ENCODE assay signal across 1 cellular context in the genomic region with DNA sequence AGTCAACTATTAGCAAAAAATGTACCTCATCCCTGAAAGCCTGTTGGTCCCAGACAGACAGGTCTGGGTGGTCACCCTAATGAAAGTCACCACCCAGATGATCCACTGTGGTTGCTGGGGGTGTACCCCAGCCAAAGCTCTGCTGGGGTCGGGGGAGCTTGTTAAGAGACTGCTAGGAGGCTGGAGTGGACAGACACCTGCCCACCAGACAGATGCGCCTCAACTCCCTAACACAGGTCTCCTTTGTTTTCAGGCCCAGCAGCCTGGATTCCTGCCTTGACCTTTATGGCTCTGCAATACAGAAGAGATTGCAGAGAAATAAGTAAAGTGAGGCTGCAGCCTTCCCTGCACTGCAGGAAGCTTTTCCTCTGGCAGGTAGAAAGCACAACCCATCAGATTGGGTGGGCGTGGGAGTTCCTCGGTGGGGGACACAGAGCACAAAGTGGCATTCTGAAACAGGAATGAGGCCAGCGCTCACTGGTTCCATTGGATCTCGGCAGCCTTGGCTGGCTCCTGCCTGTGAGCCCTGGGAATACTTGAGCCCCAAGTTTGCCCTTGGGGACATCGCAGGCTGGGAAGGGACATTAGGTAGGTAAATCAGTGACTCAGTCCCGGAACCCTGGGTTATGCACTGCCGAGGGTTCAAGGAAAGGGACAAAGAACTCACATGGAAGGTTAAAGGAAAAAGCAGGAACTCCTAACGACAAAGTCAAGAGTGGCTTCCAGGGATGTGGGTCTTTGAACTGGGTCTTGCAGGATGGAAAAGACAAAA.
TF ChIP-seq lines count a peak whose summit lies in the region.

No MANE protein-coding gene starts in this region.

TF ChIP-seq in GM23338, 12 proteins besides CTCF, POLR2A, EP300 and RAD21:
- TF ChIP-seq, protein P1, sequence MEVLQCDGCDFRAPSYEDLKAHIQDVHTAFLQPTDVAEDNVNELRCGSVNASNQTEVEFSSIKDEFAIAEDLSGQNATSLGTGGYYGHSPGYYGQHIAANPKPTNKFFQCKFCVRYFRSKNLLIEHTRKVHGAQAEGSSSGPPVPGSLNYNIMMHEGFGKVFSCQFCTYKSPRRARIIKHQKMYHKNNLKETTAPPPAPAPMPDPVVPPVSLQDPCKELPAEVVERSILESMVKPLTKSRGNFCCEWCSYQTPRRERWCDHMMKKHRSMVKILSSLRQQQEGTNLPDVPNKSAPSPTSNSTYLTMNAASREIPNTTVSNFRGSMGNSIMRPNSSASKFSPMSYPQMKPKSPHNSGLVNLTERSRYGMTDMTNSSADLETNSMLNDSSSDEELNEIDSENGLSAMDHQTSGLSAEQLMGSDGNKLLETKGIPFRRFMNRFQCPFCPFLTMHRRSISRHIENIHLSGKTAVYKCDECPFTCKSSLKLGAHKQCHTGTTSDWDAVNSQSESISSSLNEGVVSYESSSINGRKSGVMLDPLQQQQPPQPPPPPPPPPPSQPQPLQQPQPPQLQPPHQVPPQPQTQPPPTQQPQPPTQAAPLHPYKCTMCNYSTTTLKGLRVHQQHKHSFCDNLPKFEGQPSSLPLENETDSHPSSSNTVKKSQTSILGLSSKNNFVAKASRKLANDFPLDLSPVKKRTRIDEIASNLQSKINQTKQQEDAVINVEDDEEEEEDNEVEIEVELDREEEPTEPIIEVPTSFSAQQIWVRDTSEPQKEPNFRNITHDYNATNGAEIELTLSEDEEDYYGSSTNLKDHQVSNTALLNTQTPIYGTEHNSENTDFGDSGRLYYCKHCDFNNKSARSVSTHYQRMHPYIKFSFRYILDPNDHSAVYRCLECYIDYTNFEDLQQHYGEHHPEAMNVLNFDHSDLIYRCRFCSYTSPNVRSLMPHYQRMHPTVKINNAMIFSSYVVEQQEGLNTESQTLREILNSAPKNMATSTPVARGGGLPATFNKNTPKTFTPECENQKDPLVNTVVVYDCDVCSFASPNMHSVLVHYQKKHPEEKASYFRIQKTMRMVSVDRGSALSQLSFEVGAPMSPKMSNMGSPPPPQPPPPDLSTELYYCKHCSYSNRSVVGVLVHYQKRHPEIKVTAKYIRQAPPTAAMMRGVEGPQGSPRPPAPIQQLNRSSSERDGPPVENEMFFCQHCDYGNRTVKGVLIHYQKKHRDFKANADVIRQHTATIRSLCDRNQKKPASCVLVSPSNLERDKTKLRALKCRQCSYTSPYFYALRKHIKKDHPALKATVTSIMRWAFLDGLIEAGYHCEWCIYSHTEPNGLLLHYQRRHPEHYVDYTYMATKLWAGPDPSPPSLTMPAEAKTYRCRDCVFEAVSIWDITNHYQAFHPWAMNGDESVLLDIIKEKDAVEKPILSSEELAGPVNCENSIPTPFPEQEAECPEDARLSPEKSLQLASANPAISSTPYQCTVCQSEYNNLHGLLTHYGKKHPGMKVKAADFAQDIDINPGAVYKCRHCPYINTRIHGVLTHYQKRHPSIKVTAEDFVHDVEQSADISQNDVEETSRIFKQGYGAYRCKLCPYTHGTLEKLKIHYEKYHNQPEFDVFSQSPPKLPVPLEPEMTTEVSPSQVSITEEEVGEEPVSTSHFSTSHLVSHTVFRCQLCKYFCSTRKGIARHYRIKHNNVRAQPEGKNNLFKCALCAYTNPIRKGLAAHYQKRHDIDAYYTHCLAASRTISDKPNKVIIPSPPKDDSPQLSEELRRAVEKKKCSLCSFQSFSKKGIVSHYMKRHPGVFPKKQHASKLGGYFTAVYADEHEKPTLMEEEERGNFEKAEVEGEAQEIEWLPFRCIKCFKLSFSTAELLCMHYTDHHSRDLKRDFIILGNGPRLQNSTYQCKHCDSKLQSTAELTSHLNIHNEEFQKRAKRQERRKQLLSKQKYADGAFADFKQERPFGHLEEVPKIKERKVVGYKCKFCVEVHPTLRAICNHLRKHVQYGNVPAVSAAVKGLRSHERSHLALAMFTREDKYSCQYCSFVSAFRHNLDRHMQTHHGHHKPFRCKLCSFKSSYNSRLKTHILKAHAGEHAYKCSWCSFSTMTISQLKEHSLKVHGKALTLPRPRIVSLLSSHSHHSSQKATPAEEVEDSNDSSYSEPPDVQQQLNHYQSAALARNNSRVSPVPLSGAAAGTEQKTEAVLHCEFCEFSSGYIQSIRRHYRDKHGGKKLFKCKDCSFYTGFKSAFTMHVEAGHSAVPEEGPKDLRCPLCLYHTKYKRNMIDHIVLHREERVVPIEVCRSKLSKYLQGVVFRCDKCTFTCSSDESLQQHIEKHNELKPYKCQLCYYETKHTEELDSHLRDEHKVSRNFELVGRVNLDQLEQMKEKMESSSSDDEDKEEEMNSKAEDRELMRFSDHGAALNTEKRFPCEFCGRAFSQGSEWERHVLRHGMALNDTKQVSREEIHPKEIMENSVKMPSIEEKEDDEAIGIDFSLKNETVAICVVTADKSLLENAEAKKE (CRISPR knock-in tag; IDR thresholded peaks at IDR 0.05): no peak
- TF ChIP-seq NANOG (IDR thresholded peaks at IDR 0.05; ENCODE audit: borderline replicate concordance) (no peak), EZH2 (IDR thresholded peaks at IDR 0.05; ENCODE audit: low read depth, unreplicated experiment) (no peak), ZNF331 (CRISPR knock-in tag; IDR thresholded peaks at IDR 0.05; ENCODE audit: low read depth) (no peak)
